ENCODE assay signal across 21 cellular contexts in the genomic region with DNA sequence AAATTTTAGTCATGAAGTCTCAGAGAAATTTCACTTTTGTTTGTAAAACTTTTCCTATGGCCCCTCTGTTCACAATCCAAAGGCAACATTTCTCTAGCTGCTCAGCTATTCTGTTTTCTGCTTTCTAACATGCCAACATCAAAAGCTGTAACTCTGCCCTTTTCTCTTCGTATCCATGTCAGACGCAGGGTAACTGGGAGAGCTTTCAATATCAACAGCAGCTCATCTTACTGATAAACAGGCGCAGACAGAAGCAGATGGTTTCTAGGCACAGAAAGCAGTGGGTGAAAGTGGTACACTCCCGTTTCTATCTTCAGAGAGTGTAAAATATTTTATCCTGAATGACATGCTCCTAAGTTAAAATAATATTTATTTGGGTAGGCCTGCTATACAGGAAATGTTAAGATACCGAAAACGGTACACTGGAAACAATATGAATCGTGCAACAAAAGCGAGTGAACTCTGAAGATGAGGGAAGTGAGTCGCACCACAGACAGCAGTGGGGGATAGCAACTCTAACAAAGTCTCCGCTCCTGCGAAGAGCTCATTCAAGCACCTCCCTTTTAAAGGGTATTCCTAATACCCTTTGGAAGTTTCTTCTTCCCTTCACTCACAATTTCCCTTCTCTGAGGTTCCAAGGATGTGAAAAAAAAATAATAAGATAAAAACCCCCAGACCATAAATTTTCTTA.
DNase-seq lines count a peak whose midpoint lies in the region; ATAC-seq, FAIRE-seq and TF ChIP-seq lines count a peak whose summit lies in the region.
"Had no signal": no experiment of that assay in that cellular context is flagged by ENCODE, and none has a peak within 500 bp of the region (broad histone marks: within the 10 kb centered on the region; RNA-seq: fewer than 3 reads in every experiment).

No MANE protein-coding gene starts in this region.

- TF ChIP-seq CTCF in ovary (IDR thresholded peaks at IDR 0.05) (no peak), foreskin keratinocyte (conservative IDR thresholded peaks at IDR 0.05) (no peak), D721Med (IDR thresholded peaks at IDR 0.05; ENCODE audit: insufficient read depth, missing control alignments) (no peak)

- H3K27me3 ChIP-seq in endocrine pancreas (ENCODE audit: control insufficient read depth, insufficient read depth, low read length) (no peaks in the 10 kb centered on the region), ovary (no peaks in the 10 kb centered on the region), H7 (ENCODE audit: control insufficient read depth, insufficient read depth, low read length) (no peaks in the 10 kb centered on the region), foreskin keratinocyte (no peaks in the 10 kb centered on the region)
- H3K27me3 ChIP-seq: ascending aorta, colonic mucosa, gastrocnemius medialis, SJCRH30 had no signal

- TF ChIP-seq POLR2A in ovary (IDR thresholded peaks at IDR 0.05): no peak

- WGBS in ovary, 3 donors: 12 to 33% (median 16%) methylated on average over 11 of the region's 11 CpGs

- H3K4me3 ChIP-seq in endocrine pancreas (ENCODE audit: control insufficient read depth, insufficient read depth, low read length): peak overlapping the region; percentile 39
- H3K4me3 ChIP-seq in ovary: no peak overlapping the region
- no peak overlapping the region for H3K4me3 ChIP-seq in H7 (ENCODE audit: insufficient read depth, low read depth, low read length)
- H3K4me3 ChIP-seq: ascending aorta, colonic mucosa, gastrocnemius medialis, left ventricle myocardium inferior, SJCRH30 had no signal

- intact Hi-C loops in ovary (cut with DNase I): no loop called here

- no peak overlapping the region for H3K9ac ChIP-seq in endocrine pancreas (ENCODE audit: control insufficient read depth, insufficient read depth, low read length)
- H3K9ac ChIP-seq: KMS-11 had no signal

- peak; percentile 40 for DNase-seq in NCI-H1694 (lab: John Stamatoyannopoulos, UW)
- DNase-seq in SHP77 treated with DMSO at 0.1 percent for 48 hours (lab: John Stamatoyannopoulos, UW): peak; percentile 69
- DNase-seq in ovary: no peak
- DNase-seq in H7: no peak
- no peak for DNase-seq in foreskin keratinocyte
- no peak for DNase-seq in D721Med (ENCODE audit: insufficient read length, low spot score)
- DNase-seq: activated CD4-positive, alpha-beta T cell treated with anti-CD3 and anti-CD28 coated beads for 4 hours; activated CD8-positive, alpha-beta memory T cell treated with anti-CD3 and anti-CD28 coated beads, Interleukin-2, amount 50 U/mL, for 4 hours; colonic mucosa; gastrocnemius medialis; left ventricle myocardium inferior; NCI-H1105; NCI-H446 treated with DMSO at 0.1 percent for 48 hours; small intestine; T-helper 9 cell had no signal

- FAIRE-seq in D721Med (lab: Jason Lieb, UNC): no peak
- FAIRE-seq: endothelial cell of umbilical vein, small intestine had no signal

- H3K36me3 ChIP-seq in endocrine pancreas (ENCODE audit: control insufficient read depth, insufficient read depth, low read length): no peaks in the 10 kb centered on the region
- H3K36me3 ChIP-seq in ovary: no peaks in the 10 kb centered on the region
- no peaks in the 10 kb centered on the region for H3K36me3 ChIP-seq in H7 (replicated peaks; ENCODE audit: control insufficient read depth, insufficient read depth, low read length)
- H3K36me3 ChIP-seq: ascending aorta, colonic mucosa, gastrocnemius medialis, left ventricle myocardium inferior, SJCRH30 had no signal

- H3K9me3 ChIP-seq in endocrine pancreas (ENCODE audit: control insufficient read depth, low read length) (no peaks in the 10 kb centered on the region), ovary (no peaks in the 10 kb centered on the region)
- H3K9me3 ChIP-seq: ascending aorta, colonic mucosa, gastrocnemius medialis, left ventricle myocardium inferior, SJCRH30 had no signal

- H3K27ac ChIP-seq in ovary: peak overlapping the region; percentile 21 to 42
- H3K27ac ChIP-seq in foreskin keratinocyte: no peak overlapping the region
- H3K27ac ChIP-seq: ascending aorta, colonic mucosa, gastrocnemius medialis, KMS-11, left ventricle myocardium inferior, SJCRH30 had no signal

- TF ChIP-seq EP300 in ovary (IDR thresholded peaks at IDR 0.05): no peak

- ATAC-seq in HG03139 (IDR thresholded peaks at IDR 0.05; ENCODE audit: unreplicated experiment): no peak
- ATAC-seq in foreskin keratinocyte: no peak
- ATAC-seq: gastrocnemius medialis had no signal

- H3K4me1 ChIP-seq in endocrine pancreas (ENCODE audit: control insufficient read depth, insufficient read depth, low read length): peaks cover 9% of the 10 kb centered on the region
- H3K4me1 ChIP-seq in ovary (ENCODE audit: insufficient read depth): peaks cover 1% of the 10 kb centered on the region
- no peaks in the 10 kb centered on the region for H3K4me1 ChIP-seq in foreskin keratinocyte
- H3K4me1 ChIP-seq: ascending aorta, colonic mucosa, gastrocnemius medialis, left ventricle myocardium inferior, SJCRH30 had no signal

Comparison
In these comparisons a context has a peak if more than half of its experiments do, and no peak if none do; other contexts are left out.
1. DNase-seq: peak in NCI-H1694 (single experiment) and SHP77 treated with DMSO at 0.1 percent for 48 hours (single experiment); none in ovary (0 of 5), H7 (single experiment), foreskin keratinocyte (0 of 2) and D721Med (single experiment).